ENCODE assay signal across 1 cellular context in genomic region chr6:155245871-155246270, GRCh38.
TF ChIP-seq lines count a peak whose summit lies in the region.

No MANE protein-coding gene starts in this region.

TF ChIP-seq in GM12878, 131 proteins besides CTCF, POLR2A, EP300 and RAD21 (continued from another document):
- TF ChIP-seq, protein P1, sequence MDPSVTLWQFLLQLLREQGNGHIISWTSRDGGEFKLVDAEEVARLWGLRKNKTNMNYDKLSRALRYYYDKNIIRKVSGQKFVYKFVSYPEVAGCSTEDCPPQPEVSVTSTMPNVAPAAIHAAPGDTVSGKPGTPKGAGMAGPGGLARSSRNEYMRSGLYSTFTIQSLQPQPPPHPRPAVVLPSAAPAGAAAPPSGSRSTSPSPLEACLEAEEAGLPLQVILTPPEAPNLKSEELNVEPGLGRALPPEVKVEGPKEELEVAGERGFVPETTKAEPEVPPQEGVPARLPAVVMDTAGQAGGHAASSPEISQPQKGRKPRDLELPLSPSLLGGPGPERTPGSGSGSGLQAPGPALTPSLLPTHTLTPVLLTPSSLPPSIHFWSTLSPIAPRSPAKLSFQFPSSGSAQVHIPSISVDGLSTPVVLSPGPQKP (IDR thresholded peaks at IDR 0.05; ENCODE audit: low read depth, low read length), result no peak
- TF ChIP-seq ATF7 (IDR thresholded peaks at IDR 0.05; ENCODE audit: low read depth), result no peak
